Comparison of ENCODE assay signal across 8 cellular contexts in the genomic region with DNA sequence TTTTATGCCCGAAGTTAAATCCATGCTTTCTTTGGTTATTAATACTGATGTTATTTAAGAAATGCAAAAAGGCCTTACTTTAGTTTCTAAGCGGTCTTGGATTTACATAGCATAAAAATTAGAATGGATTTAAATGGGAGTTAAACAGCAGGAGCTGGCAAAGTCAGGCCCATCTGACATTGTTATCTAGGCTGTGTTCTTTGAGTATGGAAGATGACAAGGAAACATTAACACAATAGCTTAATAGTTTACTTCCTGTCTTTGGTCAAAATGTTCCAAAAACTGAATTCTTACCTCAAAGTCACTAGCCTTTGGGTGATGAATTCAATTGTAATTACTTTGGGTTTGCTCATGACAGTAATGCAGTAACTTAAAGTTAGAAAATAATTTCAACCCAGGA.
DNase-seq lines count a peak whose midpoint lies in the region; ATAC-seq, FAIRE-seq and TF ChIP-seq lines count a peak whose summit lies in the region.
"Not testable (repeated sequence)": the region's sequence is repeated elsewhere in the genome, so short reads cannot be mapped to it uniquely, and the experiment has no call there.

No MANE protein-coding gene starts in this region.

- not testable (repeated sequence) for H3K4me1 ChIP-seq in CD4-positive, CD25-positive, alpha-beta regulatory T cell (ENCODE audit: control insufficient read depth, insufficient read depth, low read length, poor library complexity, severe bottlenecking); GM12878 (ENCODE audit: control insufficient read depth, insufficient read depth, low read length); H1 (replicated peaks in 1 of 4; ENCODE audit: control insufficient read depth in 3 of 4, insufficient read depth in 4 of 4, low read length in 3 of 4)
- H3K4me1 ChIP-seq in HUES48 (ENCODE audit: control insufficient read depth, insufficient read depth, low read length) = peaks cover 23% of the 10 kb centered on the region; the same call in 1 of the 2 replicates
- H3K4me1 ChIP-seq in endothelial cell of umbilical vein (ENCODE audit: control insufficient read depth, extremely low read depth, insufficient read depth, low read length) = peaks cover 11% of the 10 kb centered on the region

- H3K18ac ChIP-seq in H1 (ENCODE audit: extremely low read depth, low read length) = not testable (repeated sequence)

- TF ChIP-seq CTCF in WTC11 (IDR thresholded peaks at IDR 0.05); GM12878 (IDR thresholded peaks at IDR 0.05 in 2 of 3, conservative IDR thresholded peaks at IDR 0.05 in 1 of 3; ENCODE audit: control insufficient read depth in 2 of 3, extremely low read depth in 1 of 3, insufficient read depth in 1 of 3, low read depth in 3 of 3, low read length in 3 of 3); H1 (IDR thresholded peaks at IDR 0.05; ENCODE audit: control extremely low read depth in 1 of 3, insufficient read depth in 1 of 3, low read depth in 1 of 3, low read length in 3 of 3); endothelial cell of umbilical vein (IDR thresholded peaks at IDR 0.05; ENCODE audit: extremely low read depth in 1 of 2, insufficient read depth in 1 of 2, low read depth in 1 of 2, low read length in 2 of 2): not testable (repeated sequence)

- ATAC-seq in CD4-positive, CD25-positive, alpha-beta regulatory T cell (ENCODE audit: low read depth in 2 of 2); WTC11; GM12878: not testable (repeated sequence)

- H3K4me3 Mint-ChIP-seq in CD4-positive, CD25-positive, alpha-beta regulatory T cell; WTC11: not testable (repeated sequence)

- not testable (repeated sequence) for H3K4me2 ChIP-seq in GM12878 (ENCODE audit: control insufficient read depth, insufficient read depth); H1 (ENCODE audit: insufficient read depth in 1 of 2, low read depth in 2 of 2, low read length in 2 of 2); endothelial cell of umbilical vein (ENCODE audit: insufficient read depth, low read length)

- H3K9me3 Mint-ChIP-seq in CD4-positive, CD25-positive, alpha-beta regulatory T cell; WTC11: not testable (repeated sequence)

- BruUV-seq in GM12878 (replicated peaks; lab: Mats Ljungman, UMichigan); endothelial cell of umbilical vein (replicated peaks; lab: Mats Ljungman, UMichigan): not testable (repeated sequence)

- not testable (repeated sequence) for H3K9me3 ChIP-seq in CD4-positive, CD25-positive, alpha-beta regulatory T cell (ENCODE audit: control insufficient read depth in 2 of 2, low read length in 2 of 2); HUES48 (ENCODE audit: control insufficient read depth, insufficient read depth, low read length); GM12878 (replicated peaks; ENCODE audit: control insufficient read depth, insufficient read depth, low read length); H1 (ENCODE audit: insufficient read depth in 2 of 2, low read depth in 1 of 2, low read length in 1 of 2); endothelial cell of umbilical vein (replicated peaks; ENCODE audit: control insufficient read depth, insufficient read depth, low read length)

- H4K20me1 ChIP-seq in GM12878 (ENCODE audit: control insufficient read depth, insufficient read depth); H1 (replicated peaks in 1 of 2; ENCODE audit: control insufficient read depth in 1 of 2, insufficient read depth in 2 of 2, low read length in 2 of 2); endothelial cell of umbilical vein (replicated peaks; ENCODE audit: control insufficient read depth, extremely low read depth, insufficient read depth, low read length): not testable (repeated sequence)

- not testable (repeated sequence) for H3K9me1 ChIP-seq in endothelial cell of umbilical vein (replicated peaks; ENCODE audit: control insufficient read depth, extremely low read depth, insufficient read depth, low read length)

- CTCF ChIA-PET in WTC11 (lab: Charles Lee) = interaction anchor here (0.6 kb wide), 1 partner anchor 182 kb away, joined by 3 read pairs; no protein-coding TSS in a partner anchor
- CTCF ChIA-PET in GM12878 (lab: Yijun Ruan, JAX); H1 (lab: Charles Lee; ENCODE audit: partially characterized antibody); endothelial cell of umbilical vein (lab: Charles Lee): not testable (repeated sequence)

- H3K23me2 ChIP-seq in H1 (ENCODE audit: low read depth, low read length) = not testable (repeated sequence)

- peak; percentile 9 for FAIRE-seq in GM12891 (lab: Jason Lieb, UNC)
- FAIRE-seq in GM12878 (lab: Jason Lieb, UNC) = peak; percentile 89
- FAIRE-seq in H1 (lab: Jason Lieb, UNC) = peak; percentile 32
- peak; percentile 76 for FAIRE-seq in endothelial cell of umbilical vein (lab: Jason Lieb, UNC)

- not testable (repeated sequence) for H3K14ac ChIP-seq in H1 (ENCODE audit: insufficient read length)

- not testable (repeated sequence) for H3K23ac ChIP-seq in H1 (ENCODE audit: insufficient read length)

- POLR2A ChIA-PET in WTC11 (lab: Charles Lee); GM12878 (lab: Charles Lee); H1 (lab: Charles Lee; ENCODE audit: partially characterized antibody); endothelial cell of umbilical vein (lab: Charles Lee): not testable (repeated sequence)

- not testable (repeated sequence) for H3K79me2 ChIP-seq in GM12878 (ENCODE audit: control insufficient read depth, insufficient read depth, low read length); H1 (ENCODE audit: control insufficient read depth in 1 of 2, insufficient read depth in 2 of 2, low read length in 2 of 2); endothelial cell of umbilical vein (ENCODE audit: control insufficient read depth, insufficient read depth, low read length)

- not testable (repeated sequence) for H3K27me3 Mint-ChIP-seq in CD4-positive, CD25-positive, alpha-beta regulatory T cell; WTC11 (ENCODE audit: low read depth)

- H2BK20ac ChIP-seq in H1 (ENCODE audit: low read length) = not testable (repeated sequence)

- TF ChIP-seq POLR2A in GM12891 (IDR thresholded peaks at IDR 0.05; ENCODE audit: low read depth, low read length); GM12878 (IDR thresholded peaks at IDR 0.05; ENCODE audit: low read depth, low read length); H1 (IDR thresholded peaks at IDR 0.05; ENCODE audit: control extremely low read depth in 1 of 2, low read depth in 2 of 2, low read length in 2 of 2); endothelial cell of umbilical vein (IDR thresholded peaks at IDR 0.05; ENCODE audit: low read depth, low read length): not testable (repeated sequence)

- not testable (repeated sequence) for H4K8ac ChIP-seq in H1 (ENCODE audit: extremely low read depth, insufficient read depth, low read length)

- in situ Hi-C loops in GM12878 (cut with MboI) = not testable (repeated sequence)

- intact Hi-C loops in GM12878 (cut with micrococcal nuclease; ENCODE audit: unreplicated experiment); endothelial cell of umbilical vein (cut with micrococcal nuclease): not testable (repeated sequence)

- not testable (repeated sequence) for H3K4ac ChIP-seq in H1 (replicated peaks; ENCODE audit: insufficient read length, low read depth, low read length)

- not testable (repeated sequence) for H4K91ac ChIP-seq in H1 (replicated peaks; ENCODE audit: insufficient read length, low read length)

- H3K36me3 Mint-ChIP-seq in CD4-positive, CD25-positive, alpha-beta regulatory T cell = peaks cover 34% of the 10 kb centered on the region
- not testable (repeated sequence) for H3K36me3 Mint-ChIP-seq in WTC11

- not testable (repeated sequence) for H4K5ac ChIP-seq in H1 (ENCODE audit: insufficient read length, low read depth, low read length)

- TF ChIP-seq EP300 in GM12878 (IDR thresholded peaks at IDR 0.05; ENCODE audit: borderline replicate concordance in 1 of 2, control insufficient read depth in 1 of 2, low read depth in 2 of 2, low read length in 2 of 2); H1 (IDR thresholded peaks at IDR 0.05; ENCODE audit: borderline replicate concordance in 1 of 2, low read depth in 2 of 2, low read length in 2 of 2): not testable (repeated sequence)

- not testable (repeated sequence) for H3K36me3 ChIP-seq in CD4-positive, CD25-positive, alpha-beta regulatory T cell (ENCODE audit: control insufficient read depth, insufficient read depth, low read length); HUES48 (ENCODE audit: control insufficient read depth, insufficient read depth, low read length); GM12878 (ENCODE audit: control insufficient read depth in 2 of 2, insufficient read depth in 2 of 2, low read length in 1 of 2); H1 (ENCODE audit: control insufficient read depth in 2 of 4, insufficient read depth in 4 of 4, low read length in 3 of 4); endothelial cell of umbilical vein (ENCODE audit: control insufficient read depth in 2 of 2, extremely low read depth in 1 of 2, insufficient read depth in 2 of 2, low read length in 2 of 2)

- not testable (repeated sequence) for H2BK15ac ChIP-seq in H1 (ENCODE audit: low read length)

- not testable (repeated sequence) for H3K56ac ChIP-seq in H1 (replicated peaks; ENCODE audit: insufficient read length, low read depth, low read length)

- 98% methylated on average over 2 of the region's 2 CpGs for WGBS in GM12878 (ENCODE audit: insufficient coverage, insufficient replicate concordance, low lambda C conversion rate, missing lambda C conversion rate)
- 41% methylated on average over 2 of the region's 2 CpGs; no CpG with 5 or more reads in 1 of the 2 experiments for WGBS in H1 (ENCODE audit: extremely low coverage in 1 of 2, insufficient coverage in 1 of 2, insufficient read length in 1 of 2, insufficient replicate concordance in 2 of 2, low coverage in 1 of 2, low lambda C conversion rate in 2 of 2, missing lambda C conversion rate in 1 of 2), 2 experiments

- H2BK12ac ChIP-seq in H1 (ENCODE audit: low read depth, low read length) = not testable (repeated sequence)

- H3K9ac ChIP-seq in HUES48 (ENCODE audit: low read depth, low read length); GM12878 (ENCODE audit: control insufficient read depth, insufficient read depth, low read length); H1 (replicated peaks in 1 of 4; ENCODE audit: extremely low read depth in 1 of 4, low read depth in 3 of 4, low read length in 3 of 4); endothelial cell of umbilical vein (replicated peaks; ENCODE audit: extremely low read depth, insufficient read depth, low read length): not testable (repeated sequence)

- H3K27ac ChIP-seq in CD4-positive, CD25-positive, alpha-beta regulatory T cell (ENCODE audit: insufficient read depth, low read length, poor library complexity, severe bottlenecking); GM12878 (ENCODE audit: control insufficient read depth, insufficient read depth); H1 (ENCODE audit: low read depth, low read length): not testable (repeated sequence)
- peak overlapping the region; percentile 32 for H3K27ac ChIP-seq in HUES48 (ENCODE audit: low read depth, low read length)
- peak overlapping the region; percentile 26 for H3K27ac ChIP-seq in endothelial cell of umbilical vein (ENCODE audit: insufficient read depth, low read depth, low read length)

- SMC1A ChIA-PET in GM12878 (lab: Charles Lee; ENCODE audit: uncharacterized antibody, unreplicated experiment) = not testable (repeated sequence)

- TF ChIP-seq RAD21 in GM12878 (IDR thresholded peaks at IDR 0.05; ENCODE audit: insufficient read depth, low read depth, low read length); H1 (IDR thresholded peaks at IDR 0.05 in 1 of 2, conservative IDR thresholded peaks at IDR 0.05 in 1 of 2; ENCODE audit: low read depth in 2 of 2, low read length in 2 of 2): not testable (repeated sequence)

- H2AFZ ChIP-seq in GM12878 (ENCODE audit: control insufficient read depth, low read depth, low read length); H1 (ENCODE audit: low read length); endothelial cell of umbilical vein (ENCODE audit: low read depth, low read length): not testable (repeated sequence)

- peaks cover 6 to 14% (median 10%) of the 10 kb centered on the region in 4 donors for H3K4me1 Mint-ChIP-seq in CD4-positive, CD25-positive, alpha-beta regulatory T cell
- peaks cover 38% of the 10 kb centered on the region for H3K4me1 Mint-ChIP-seq in WTC11

- dilution Hi-C loops in endothelial cell of umbilical vein (cut with MboI; ENCODE audit: extremely low pct_ligation_motif_present, low sequenced_read_pairs) = not testable (repeated sequence)

- not testable (repeated sequence) for H3K79me1 ChIP-seq in H1 (ENCODE audit: low read depth, low read length)

- not testable (repeated sequence) for H2BK120ac ChIP-seq in H1 (replicated peaks; ENCODE audit: low read depth, low read length)

- not testable (repeated sequence) for H2BK5ac ChIP-seq in H1 (ENCODE audit: low read depth, low read length)

- H3K4me3 ChIP-seq in CD4-positive, CD25-positive, alpha-beta regulatory T cell (ENCODE audit: low read depth, low read length); HUES48 (ENCODE audit: low read depth, low read length); GM12878; H1 (ENCODE audit: extremely low read depth in 1 of 4, insufficient read depth in 2 of 4, low read depth in 3 of 4, low read length in 4 of 4); endothelial cell of umbilical vein (replicated peaks in 1 of 3; ENCODE audit: insufficient read depth in 1 of 3, low read depth in 1 of 3, low read length in 3 of 3): not testable (repeated sequence)

- H2AK5ac ChIP-seq in H1 (ENCODE audit: low read depth, low read length) = not testable (repeated sequence)

- peak overlapping the region in 2 of 3 donors; percentile 44 to 48 for H3K27ac Mint-ChIP-seq in CD4-positive, CD25-positive, alpha-beta regulatory T cell
- peak overlapping the region; percentile 54 for H3K27ac Mint-ChIP-seq in WTC11

- DNase-seq in CD4-positive, CD25-positive, alpha-beta regulatory T cell; GM12891 (ENCODE audit: insufficient read length, low spot score); WTC11 (ENCODE audit: low spot score); GM12878 (ENCODE audit: low read depth, low spot score); H1 (ENCODE audit: low read depth in 1 of 2, low spot score in 2 of 2): not testable (repeated sequence)
- DNase-seq in endothelial cell of umbilical vein (ENCODE audit: low read depth, low spot score) = peak; percentile 40
- peak; percentile 7 to 43 for DNase-seq in lung microvascular endothelial cell (ENCODE audit: low read depth in 2 of 2)

- H3K27me3 ChIP-seq in CD4-positive, CD25-positive, alpha-beta regulatory T cell (ENCODE audit: control insufficient read depth, insufficient read depth, low read length); HUES48 (ENCODE audit: control insufficient read depth, insufficient read depth, low read length); GM12878 (replicated peaks in 1 of 2; ENCODE audit: control insufficient read depth in 2 of 2, insufficient read depth in 2 of 2, low read length in 1 of 2); H1 (replicated peaks in 1 of 4; ENCODE audit: control insufficient read depth in 3 of 4, extremely low read depth in 1 of 4, insufficient read depth in 3 of 4, low read length in 3 of 4); endothelial cell of umbilical vein (ENCODE audit: control insufficient read depth in 2 of 2, insufficient read depth in 2 of 2, low read length in 2 of 2): not testable (repeated sequence)

- RAD21 ChIA-PET in GM12878 (lab: Charles Lee; ENCODE audit: unreplicated experiment) = not testable (repeated sequence)
